8 cellular contexts compared by ENCODE assay signal in the genomic region with DNA sequence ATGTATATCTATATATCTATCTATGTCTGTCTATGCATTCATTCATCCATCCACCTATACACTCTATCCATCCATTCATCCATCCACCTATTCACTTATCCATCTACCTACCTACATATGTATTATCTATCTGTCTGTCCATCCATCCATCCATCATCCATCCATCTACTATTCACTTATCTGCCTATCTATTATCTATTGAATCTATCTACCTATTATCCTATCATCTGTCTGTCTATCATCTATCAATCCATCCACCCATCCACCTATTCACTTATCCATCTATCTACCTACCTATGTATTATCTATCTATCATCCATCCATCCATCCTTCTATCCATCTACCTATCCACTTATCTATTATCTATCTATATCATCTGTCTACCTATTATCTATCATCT.
"Had no signal": no experiment of that assay in that cellular context is flagged by ENCODE, and none has a peak within 500 bp of the region (broad histone marks: within the 10 kb centered on the region; RNA-seq: fewer than 3 reads in every experiment).

No MANE protein-coding gene starts in this region.

- DNase-seq: GM23248, GOT3, H9, HCEC 1CT, HFFc6, KG1 had no signal

- H2AFZ ChIP-seq: GM23248 had no signal

- H3K4me3 ChIP-seq: GM23248 had no signal

- FAIRE-seq: H54 had no signal

- H3K27ac ChIP-seq: GM23248, HL-60 had no signal

- H3K9ac ChIP-seq: GM23248 had no signal
